1 cellular context compared by ENCODE assay signal in genomic region chr11:32071811-32072210, GRCh38.
TF ChIP-seq lines count a peak whose summit lies in the region.

No MANE protein-coding gene starts in this region.

TF ChIP-seq in K562, 482 proteins besides CTCF, POLR2A, EP300 and RAD21:
- TF ChIP-seq THAP12 (CRISPR knock-in tag; IDR thresholded peaks at IDR 0.05) = no peak
- no peak for TF ChIP-seq CHAMP1 (IDR thresholded peaks at IDR 0.05)
- TF ChIP-seq BCOR (IDR thresholded peaks at IDR 0.05) = no peak
- peak; percentile 15 for TF ChIP-seq RBM25 (IDR thresholded peaks at IDR 0.05; ENCODE audit: low read depth, low read length, severe bottlenecking)
- TF ChIP-seq FOXP1 (CRISPR knock-in tag; IDR thresholded peaks at IDR 0.05) = no peak
- no peak for TF ChIP-seq CBFB (CRISPR knock-in tag; IDR thresholded peaks at IDR 0.05)
- TF ChIP-seq MAFG (tag; conservative IDR thresholded peaks at IDR 0.05) = no peak
- TF ChIP-seq ZNF551 (CRISPR knock-in tag; IDR thresholded peaks at IDR 0.05) = no peak
